13 cellular contexts compared by ENCODE assay signal in genomic region chr9:86201474-86202337, GRCh38. TPM values are rescaled to one million over a fixed set of nuclear protein-coding genes. Genes with fewer than 3 reads are reported as not detected.
DNase-seq lines count a peak whose midpoint lies in the region; ATAC-seq and TF ChIP-seq lines count a peak whose summit lies in the region.
"Had no signal": no experiment of that assay in that cellular context is flagged by ENCODE, and none has a peak within 500 bp of the region (broad histone marks: within the 10 kb centered on the region; RNA-seq: fewer than 3 reads in every experiment).

No MANE protein-coding gene starts in this region.

- H3K9me3 ChIP-seq in RWPE2 (ENCODE audit: severe bottlenecking) = no peaks in the 10 kb centered on the region
- H3K9me3 ChIP-seq: thoracic aorta had no signal

- H3K36me3 ChIP-seq in RWPE2 (ENCODE audit: low read depth) = no peaks in the 10 kb centered on the region
- H3K36me3 ChIP-seq: thoracic aorta had no signal

- no peak overlapping the region for H3K4me3 ChIP-seq in RWPE2 (ENCODE audit: severe bottlenecking)
- H3K4me3 ChIP-seq: coronary artery, thoracic aorta had no signal

- H3K27ac ChIP-seq in RWPE2 (ENCODE audit: poor library complexity, severe bottlenecking) = no peak overlapping the region
- H3K27ac ChIP-seq: coronary artery, thoracic aorta had no signal

- DNase-seq in Caki2 (ENCODE audit: low read depth) = peak; percentile 5
- DNase-seq in RWPE2 (ENCODE audit: low spot score) = no peak
- peak; percentile 32 for DNase-seq in left kidney (ENCODE audit: low read depth, low spot score)
- no peak for DNase-seq in COLO668 (lab: John Stamatoyannopoulos, UW; ENCODE audit: unreplicated experiment)
- no peak for DNase-seq in NCI-H1092 treated with DMSO at 0.1 percent for 48 hours (lab: John Stamatoyannopoulos, UW)
- DNase-seq in central memory CD4-positive, alpha-beta T cell = no peak
- DNase-seq: stimulated activated CD4-positive, alpha-beta T cell treated with anti-CD3 and anti-CD28 coated beads, Interleukin-4, amount 100 ng/mL, for 4 hours; T-helper 9 cell had no signal

- no peaks in the 10 kb centered on the region for H3K4me1 ChIP-seq in RWPE2 (ENCODE audit: insufficient read depth, poor library complexity, severe bottlenecking)

- in situ Hi-C loops in Caki2 (cut with HindIII; ENCODE audit: low pct_unique_long_range_greater_than_20kb, low sequenced_read_pairs) = no loop called here

- ATAC-seq in GM21390 (IDR thresholded peaks at IDR 0.05; ENCODE audit: unreplicated experiment) (peak; percentile 7), RWPE2 (ENCODE audit: low read depth) (peak; percentile 29; the same call in 1 of the 3 replicates), GM19395 (IDR thresholded peaks at IDR 0.05; ENCODE audit: unreplicated experiment) (no peak)

- peaks cover 3% of the 10 kb centered on the region for H3K27me3 ChIP-seq in RWPE2 (ENCODE audit: insufficient read depth, poor library complexity, severe bottlenecking)

- TF ChIP-seq CTCF in RWPE2 (IDR thresholded peaks at IDR 0.05; ENCODE audit: poor library complexity, severe bottlenecking) = no peak

RNA-seq across cellular contexts. Expression of gene C9orf153, which starts 57.8 kb away (rescaled TPM):
- total RNA-seq in Caki2 (2014; rRNA removed; shearing (Covaris generic); ENCODE audit: low replicate concordance) = not detected in 2 replicates
- total RNA-seq: epithelial cell of proximal tubule had no signal

Comparison
In these comparisons a context has a peak if more than half of its experiments do, and no peak if none do; other contexts are left out.
1. DNase-seq: peak in Caki2 (single experiment) and left kidney (single experiment); none in RWPE2 (single experiment), COLO668 (single experiment), NCI-H1092 treated with DMSO at 0.1 percent for 48 hours (single experiment) and central memory CD4-positive, alpha-beta T cell (single experiment).